18 cellular contexts compared by ENCODE assay signal in the genomic region with DNA sequence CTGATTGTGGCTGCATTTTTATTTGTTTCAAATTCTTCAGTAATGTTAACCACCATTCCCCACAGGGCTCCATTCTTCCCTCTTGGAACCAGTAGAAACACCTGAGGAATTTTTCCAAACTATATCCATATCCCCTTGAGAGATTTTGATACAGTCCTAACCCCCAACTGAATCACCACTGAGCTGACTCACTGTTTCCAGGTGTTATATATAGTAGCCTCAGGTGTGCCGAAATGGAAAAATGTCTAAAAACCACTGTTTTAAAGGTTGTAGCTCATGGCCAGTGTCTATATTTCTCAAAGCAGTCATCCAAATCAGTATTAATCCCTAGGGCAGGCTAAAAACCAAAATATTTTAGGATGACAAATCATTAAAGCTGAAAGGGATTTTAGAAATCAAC.
A peak's percentile ranks its signal among the peaks of the same experiment; 100 is the strongest.
DNase-seq lines count a peak whose midpoint lies in the region; ATAC-seq and TF ChIP-seq lines count a peak whose summit lies in the region.
"Had no signal": no experiment of that assay in that cellular context is flagged by ENCODE, and none has a peak within 500 bp of the region (broad histone marks: within the 10 kb centered on the region; RNA-seq: fewer than 3 reads in every experiment).

No MANE protein-coding gene starts in this region.

- no peak overlapping the region for H2AK5ac ChIP-seq in H9 (ENCODE audit: insufficient read length, low read length)

- no peak for TF ChIP-seq CTCF in H9 (conservative IDR thresholded peaks at IDR 0.05)
- no peak for TF ChIP-seq CTCF in OCI-LY7 (conservative IDR thresholded peaks at IDR 0.05; ENCODE audit: low read length)
- TF ChIP-seq CTCF in osteocyte (IDR thresholded peaks at IDR 0.05), result no peak

- H2AFZ ChIP-seq in H9 (ENCODE audit: low read length) (no peak overlapping the region), OCI-LY7 (ENCODE audit: low read length) (no peak overlapping the region)

- H4K20me1 ChIP-seq in H9 (ENCODE audit: control insufficient read depth, insufficient read depth, insufficient read length), result no peaks in the 10 kb centered on the region
- H4K20me1 ChIP-seq in OCI-LY7 (ENCODE audit: insufficient read depth, low read length), result peaks cover 2% of the 10 kb centered on the region; the same call in 1 of the 2 replicates

- H3K36me3 ChIP-seq in OCI-LY7 (ENCODE audit: insufficient read depth, low read length) (peaks cover 93% of the 10 kb centered on the region), SJCRH30 (peaks cover 32% of the 10 kb centered on the region)
- H3K36me3 ChIP-seq: prostate gland had no signal

- H3K4me3 ChIP-seq in OCI-LY7 (ENCODE audit: low read depth, low read length, poor library complexity, severe bottlenecking) (no peak overlapping the region), SJCRH30 (no peak overlapping the region)
- H3K4me3 ChIP-seq: prostate gland had no signal

- H3K9ac ChIP-seq in H9 (ENCODE audit: extremely low read depth, insufficient read length, low read length), result no peak overlapping the region

- no peaks in the 10 kb centered on the region for H3K23me2 ChIP-seq in H9 (ENCODE audit: insufficient read length, low read depth, low read length, poor library complexity, severe bottlenecking)

- no peak overlapping the region for H3K23ac ChIP-seq in H9 (ENCODE audit: insufficient read length, low read depth, low read length)

- no TSS peak for BruUV-seq in OCI-LY7 (replicated peaks; lab: Mats Ljungman, UMichigan)

- H3K4me1 ChIP-seq in H9 (ENCODE audit: insufficient read depth, low read length), result peaks cover 8% of the 10 kb centered on the region; the same call in 1 of the 2 replicates
- peaks cover 21% of the 10 kb centered on the region for H3K4me1 ChIP-seq in OCI-LY7 (ENCODE audit: insufficient read depth, low read length, poor library complexity, severe bottlenecking)
- H3K4me1 ChIP-seq in SJCRH30, result peaks cover 3% of the 10 kb centered on the region; the same call in 1 of the 2 replicates
- H3K4me1 ChIP-seq: prostate gland had no signal

- H2BK120ac ChIP-seq in H9 (ENCODE audit: low read depth, low read length, poor library complexity, severe bottlenecking), result no peak overlapping the region

- no peak overlapping the region for H2BK15ac ChIP-seq in H9 (ENCODE audit: low read depth, low read length)

- H3K4ac ChIP-seq in H9 (ENCODE audit: low read depth, low read length), result no peak overlapping the region

- H4K5ac ChIP-seq in H9 (ENCODE audit: insufficient read length, low read depth, low read length), result no peak overlapping the region

- no peak overlapping the region for H2BK12ac ChIP-seq in H9 (ENCODE audit: insufficient read length, low read depth, low read length)

- H3K56ac ChIP-seq in H9 (ENCODE audit: insufficient read length, low read depth, low read length), result no peak overlapping the region

- peaks cover 9 to 31% (median 28%) of the 10 kb centered on the region in 3 experiments; a peak in 5 of 7 replicates for H3K36me3 Mint-ChIP-seq in H9 (ENCODE audit: insufficient read depth in 1 of 3, low read depth in 3 of 3)
- H3K36me3 Mint-ChIP-seq in central memory CD8-positive, alpha-beta T cell (ENCODE audit: insufficient read depth), result peaks cover 15% of the 10 kb centered on the region
- H3K36me3 Mint-ChIP-seq in osteocyte (ENCODE audit: unreplicated experiment), result peaks cover 21% of the 10 kb centered on the region

- H3K9me3 Mint-ChIP-seq in H9, result no peaks in the 10 kb centered on the region
- H3K9me3 Mint-ChIP-seq in central memory CD8-positive, alpha-beta T cell, result no peaks in the 10 kb centered on the region
- no peaks in the 10 kb centered on the region for H3K9me3 Mint-ChIP-seq in osteocyte (ENCODE audit: unreplicated experiment)
- H3K9me3 Mint-ChIP-seq: brain, naive B cell, T-cell had no signal

- H3K4me1 Mint-ChIP-seq in H9 (peaks cover 47 to 53% of the 10 kb centered on the region in 2 experiments), osteocyte (ENCODE audit: unreplicated experiment) (peaks cover 29% of the 10 kb centered on the region)
- peaks cover 34% of the 10 kb centered on the region for H3K4me1 Mint-ChIP-seq in central memory CD8-positive, alpha-beta T cell

- H3K4me2 ChIP-seq in H9 (ENCODE audit: insufficient read depth, insufficient read length, low read length), result no peak overlapping the region
- H3K4me2 ChIP-seq in OCI-LY7 (ENCODE audit: low read length), result peak overlapping the region; percentile 1; the same call in 1 of the 2 replicates

- H3K27me3 Mint-ChIP-seq in H9 (ENCODE audit: low read depth) (no peaks in the 10 kb centered on the region), osteocyte (ENCODE audit: unreplicated experiment) (no peaks in the 10 kb centered on the region)
- H3K27me3 Mint-ChIP-seq in central memory CD8-positive, alpha-beta T cell, result no peaks in the 10 kb centered on the region
- H3K27me3 Mint-ChIP-seq: B cell, brain, naive B cell, T-cell had no signal

- no peak overlapping the region for H2BK20ac ChIP-seq in H9 (ENCODE audit: low read depth, low read length, poor library complexity, severe bottlenecking)

- no peak for DNase-seq in H9
- no peak for DNase-seq in OCI-LY7 (ENCODE audit: low spot score)
- no peak for DNase-seq in central memory CD8-positive, alpha-beta T cell (ENCODE audit: low spot score in 2 of 2)
- no peak for DNase-seq in osteocyte (ENCODE audit: extremely low spot score, unreplicated experiment)
- no peak for DNase-seq in SJCRH30
- DNase-seq in left ventricle myocardium superior, result no peak
- no peak for DNase-seq in hypothalamus (lab: John Stamatoyannopoulos, UW)
- DNase-seq: activated gamma-delta T cell, DMS 273 treated with DMSO at 0.1 percent for 48 hours, naive B cell, NCI-H1930, NCI-H510A had no signal

- H3T11ph ChIP-seq in H9 (ENCODE audit: low read length), result no peak overlapping the region

- H3K27ac Mint-ChIP-seq in H9 (peak overlapping the region; percentile 47 to 82 (median 72); a peak in 5 of 7 replicates), osteocyte (ENCODE audit: unreplicated experiment) (peak overlapping the region; percentile 89)
- peak overlapping the region; percentile 75 for H3K27ac Mint-ChIP-seq in central memory CD8-positive, alpha-beta T cell (ENCODE audit: low read depth)
- H3K27ac Mint-ChIP-seq: B cell, T-cell had no signal

- no peak overlapping the region for H4K91ac ChIP-seq in H9 (ENCODE audit: insufficient read length, low read depth, low read length)

- no peaks in the 10 kb centered on the region for H3K9me2 ChIP-seq in OCI-LY7 (ENCODE audit: insufficient read depth, low read length)

- no peak overlapping the region for H4K8ac ChIP-seq in H9 (replicated peaks; ENCODE audit: insufficient read length, low read depth, low read length)

- H3K4me3 Mint-ChIP-seq in H9, result no peak overlapping the region
- H3K4me3 Mint-ChIP-seq in central memory CD8-positive, alpha-beta T cell, result peak overlapping the region; percentile 53
- no peak overlapping the region for H3K4me3 Mint-ChIP-seq in osteocyte (ENCODE audit: unreplicated experiment)
- H3K4me3 Mint-ChIP-seq: B cell, brain, naive B cell, T-cell had no signal

- POLR2A ChIA-PET in OCI-LY7 (lab: Charles Lee), result interaction anchor here (0.5 to 1.5 kb wide), 4 partner anchors 13 to 631 kb away, joined by 3 to 5 read pairs (median 4); no protein-coding TSS in a partner anchor

- intact Hi-C loops in OCI-LY7 (cut with micrococcal nuclease; ENCODE audit: unreplicated experiment), result loop anchor here (5.0 kb wide), 1 partner anchor 72 kb away; no protein-coding TSS in a partner anchor
- intact Hi-C loops in left ventricle myocardium superior (cut with micrococcal nuclease), result no loop called here

- H3K79me2 ChIP-seq in H9 (ENCODE audit: insufficient read depth, low read length) (no peaks in the 10 kb centered on the region), OCI-LY7 (ENCODE audit: insufficient read depth, low read depth, low read length) (no peaks in the 10 kb centered on the region)

- H2BK5ac ChIP-seq in H9 (ENCODE audit: insufficient read length, low read length), result no peak overlapping the region

- H3K27me3 ChIP-seq in H9 (ENCODE audit: insufficient read depth, low read length) (no peaks in the 10 kb centered on the region), SJCRH30 (no peaks in the 10 kb centered on the region)

- H3K18ac ChIP-seq in H9 (ENCODE audit: insufficient read length, low read depth, low read length), result no peak overlapping the region

- H3K9me3 ChIP-seq in H9 (ENCODE audit: control insufficient read depth, low read depth, low read length), result no peaks in the 10 kb centered on the region
- H3K9me3 ChIP-seq in OCI-LY7 (ENCODE audit: low read length), result no peaks in the 10 kb centered on the region
- H3K9me3 ChIP-seq in SJCRH30 (replicated peaks), result no peaks in the 10 kb centered on the region
- H3K9me3 ChIP-seq: prostate gland had no signal

- H3K14ac ChIP-seq in H9 (ENCODE audit: insufficient read depth, low read length), result no peak overlapping the region

- no peak for ATAC-seq in central memory CD8-positive, alpha-beta T cell (replicated peaks; ENCODE audit: extremely low read depth, poor library complexity, severe bottlenecking)
- no peak for ATAC-seq in left ventricle myocardium superior
- ATAC-seq in HG03135 (IDR thresholded peaks at IDR 0.05; ENCODE audit: unreplicated experiment), result no peak
- ATAC-seq: Panc1 had no signal

- CTCF ChIA-PET in OCI-LY7 (lab: Charles Lee; ENCODE audit: unreplicated experiment), result no interaction called here

- WGBS in H9 (ENCODE audit: extremely low coverage, insufficient read length, low lambda C conversion rate), result no CpG with 5 or more reads among the region's 1 CpG

- H3K79me1 ChIP-seq in H9 (ENCODE audit: insufficient read depth, low read depth, low read length, poor library complexity, severe bottlenecking), result no peaks in the 10 kb centered on the region

- no peak overlapping the region for H3K27ac ChIP-seq in H9 (ENCODE audit: insufficient read length, low read depth, low read length)
- no peak overlapping the region for H3K27ac ChIP-seq in OCI-LY7 (ENCODE audit: low read depth, low read length, poor library complexity, severe bottlenecking)
- H3K27ac ChIP-seq in SJCRH30, result no peak overlapping the region
- H3K27ac ChIP-seq: prostate gland had no signal
